8 cellular contexts compared by ENCODE assay signal in the genomic region with DNA sequence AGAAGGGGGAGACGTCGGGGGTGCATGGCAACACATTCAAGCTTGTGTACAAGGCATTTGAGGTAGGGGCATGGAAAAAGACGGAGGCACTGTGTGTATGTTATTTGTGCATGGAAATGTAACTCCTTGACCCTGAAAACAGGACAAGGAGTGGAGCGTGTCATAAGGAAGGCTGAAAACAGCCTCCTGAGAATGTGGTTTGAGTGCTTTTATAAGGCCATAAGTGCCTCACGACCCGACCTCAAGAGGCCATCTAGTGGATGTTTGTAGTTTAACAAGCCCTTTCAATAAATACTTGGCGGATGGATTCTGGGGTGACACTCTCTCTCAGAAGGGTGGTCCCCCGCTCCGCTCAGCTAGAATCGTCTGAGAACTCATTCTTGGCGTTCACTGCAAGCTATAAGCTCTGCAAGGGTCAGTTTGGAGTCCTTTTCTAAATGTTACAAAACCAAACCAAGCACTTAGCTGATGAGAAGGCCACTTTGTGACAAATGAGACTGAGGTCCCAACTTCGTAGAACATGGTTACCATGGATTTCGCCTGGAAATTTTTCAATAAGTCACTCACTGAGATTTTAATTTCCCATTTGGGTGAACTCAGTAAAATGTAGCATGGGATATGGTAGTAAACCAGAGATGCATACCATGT. TPM values are rescaled to one million over a fixed set of nuclear protein-coding genes. Genes with fewer than 3 reads are reported as not detected.
DNase-seq lines count a peak whose midpoint lies in the region; ATAC-seq and TF ChIP-seq lines count a peak whose summit lies in the region.

No MANE protein-coding gene starts in this region.

- no peaks in the 10 kb centered on the region for H3K36me3 ChIP-seq in transverse colon

- ATAC-seq in HG03139 (IDR thresholded peaks at IDR 0.05; ENCODE audit: unreplicated experiment): no peak

- H3K4me1 ChIP-seq in transverse colon: peaks cover 2 to 37% (median 14%) of the 10 kb centered on the region in 4 donors

- H3K27me3 ChIP-seq in transverse colon: no peaks in the 10 kb centered on the region

- DNase-seq in NCI-H1417 (lab: John Stamatoyannopoulos, UW) (peak; percentile 48 to 79 (median 74)), NCI-H1417 treated with DMSO at 0.1 percent for 48 hours (lab: John Stamatoyannopoulos, UW) (no peak), H4 (ENCODE audit: low spot score) (peak; percentile 23), RPMI8226 (peak; percentile 5), foreskin fibroblast (peak in 1 of 2 donors; percentile 69), transverse colon (no peak), epidermal melanocyte (ENCODE audit: insufficient read length, low spot score) (no peak)

- peak; percentile 45 for TF ChIP-seq CTCF in foreskin fibroblast (IDR thresholded peaks at IDR 0.05; ENCODE audit: low read depth, low read length)
- TF ChIP-seq CTCF in transverse colon (IDR thresholded peaks at IDR 0.05): peak; percentile 50 to 65 (median 57)

- in situ Hi-C loops in transverse colon (cut with MboI; ENCODE audit: low pct_ligation_motif_present in 1 of 4, low pct_unique_long_range_greater_than_20kb in 1 of 4, low sequenced_read_pairs in 3 of 4): loop anchor here in 1 of 4 donors (10.0 kb wide), 1 partner anchor 123 kb away; no protein-coding TSS in a partner anchor

- H3K4me3 ChIP-seq in foreskin fibroblast (ENCODE audit: low read depth in 1 of 2, low read length in 2 of 2) (no peak overlapping the region), transverse colon (no peak overlapping the region)

- TF ChIP-seq EP300 in transverse colon (IDR thresholded peaks at IDR 0.05; ENCODE audit: low read depth): no peak

- H3K9me3 ChIP-seq in transverse colon: no peaks in the 10 kb centered on the region

- intact Hi-C loops in transverse colon (cut with DNase I; ENCODE audit: low total_unique reads): loop anchor here (10.0 kb wide), 1 partner anchor 133 kb away; no protein-coding TSS in a partner anchor

- no peak for TF ChIP-seq POLR2A in transverse colon (IDR thresholded peaks at IDR 0.05)

- 54 to 58% methylated on average over 8 to 13 of the region's 13 CpGs for WGBS in transverse colon (ENCODE audit: low coverage in 1 of 2), 2 donors

- H3K27ac ChIP-seq in transverse colon: no peak overlapping the region

RNA-seq across cellular contexts. Expression of gene CLCA4, which starts 38.8 kb away (rescaled TPM):
- total RNA-seq in H4 (2014; rRNA removed; shearing (Covaris generic)): not detected in 2 replicates
- 1,000 to 10,000 TPM in 2 of 4 donors, 100 to 1,000 TPM in 1, under 1 TPM in 1; 0.40 to 1,312 (median 849) TPM for total RNA-seq in transverse colon

RNA-seq across cellular contexts. Expression of gene CLCA1, which starts 39.3 kb away (rescaled TPM):
- not detected in 2 replicates for total RNA-seq in H4 (2014; rRNA removed; shearing (Covaris generic))
- total RNA-seq in transverse colon: 1,000 to 10,000 TPM in 1 of 4 donors, 100 to 1,000 TPM in 2, 10 to 100 TPM in 1; 16.1 to 1,013 (median 168) TPM

Comparison
In these comparisons a context has a peak if more than half of its experiments do, and no peak if none do; other contexts are left out.
1. DNase-seq: peak in NCI-H1417 (3 of 3), H4 (single experiment) and RPMI8226 (single experiment); none in NCI-H1417 treated with DMSO at 0.1 percent for 48 hours (single experiment), transverse colon (single experiment) and epidermal melanocyte (single experiment).
2. RNA of gene CLCA1, which starts 39.3 kb away (total RNA-seq): 16.1 to 1,013 TPM in transverse colon; not detected in H4; every median in the first group is over 10 times any median in the second.